In the genomic region with DNA sequence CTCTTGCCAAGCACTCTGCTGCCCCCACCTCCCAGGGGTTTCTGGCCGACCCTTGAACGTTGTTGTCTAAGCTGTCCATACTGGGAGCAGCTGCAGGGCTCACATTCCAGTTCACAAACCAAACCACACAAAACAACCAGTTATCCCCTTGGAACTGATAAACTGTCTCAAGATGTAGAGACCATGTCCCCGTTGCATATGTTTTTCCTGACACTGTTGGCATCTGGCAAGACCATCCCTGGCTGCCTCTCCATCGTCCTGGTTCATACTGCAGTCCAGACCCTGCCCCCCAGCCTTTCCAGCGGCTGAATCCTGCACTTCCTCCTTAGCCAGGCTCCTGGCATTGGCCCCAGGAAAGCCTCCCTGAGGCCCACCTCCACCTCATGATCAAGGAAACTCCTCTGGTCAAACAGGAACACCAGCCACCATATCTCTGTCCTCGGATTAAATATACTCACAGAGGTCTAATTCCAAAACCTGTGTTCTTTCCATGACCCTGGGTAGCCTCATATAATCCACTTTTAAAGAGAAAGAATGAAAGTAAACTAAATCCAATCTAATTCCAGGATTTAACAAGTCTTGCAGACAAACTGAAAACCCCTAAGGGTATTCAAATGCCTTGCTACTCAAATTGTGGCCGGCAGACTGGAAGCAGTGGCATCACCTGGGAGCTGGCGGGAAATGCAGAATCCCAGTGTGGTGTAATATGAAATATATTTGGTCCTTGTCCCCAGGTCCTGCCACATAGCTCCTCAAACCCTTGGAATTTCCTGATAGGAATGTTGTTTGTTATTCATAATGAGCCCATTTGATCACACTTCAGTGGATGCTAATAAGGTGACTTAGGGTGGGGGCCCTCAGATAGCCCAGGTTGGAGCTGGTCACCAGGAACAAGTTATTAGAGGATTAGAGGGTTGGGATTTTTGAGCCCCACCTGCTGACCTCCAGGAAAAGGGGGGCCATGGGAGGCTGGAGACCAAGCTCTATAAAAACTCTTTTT, we compare ENCODE assay signal across 17 cellular contexts.
"Had no signal": no experiment of that assay in that cellular context is flagged by ENCODE, and none has a peak within 500 bp of the region (broad histone marks: within the 10 kb centered on the region; RNA-seq: fewer than 3 reads in every experiment).

No MANE protein-coding gene starts in this region.

- DNase-seq: activated CD4-positive, CD25-positive, alpha-beta regulatory T cell treated with anti-CD3 and anti-CD28 coated beads, Interleukin-2, amount 50 U/mL, for 72 hours; activated naive CD4-positive, alpha-beta T cell; activated naive CD8-positive, alpha-beta T cell treated with anti-CD3 and anti-CD28 coated beads, Interleukin-2, amount 10 ng/mL, durations not matched to agents 7 days and 5 days; activated T-cell treated with anti-CD3 and anti-CD28 coated beads for 4 hours; brain microvascular endothelial cell; dermis blood vessel endothelial cell; kidney; left lung; mammary epithelial cell; psoas muscle; right lobe of liver; spleen; stomach; T-cell; T-helper 9 cell; testis had no signal

- H3K9me3 ChIP-seq: left lung, psoas muscle, right lobe of liver, spleen, stomach, testis had no signal

- H3K4me3 Mint-ChIP-seq: activated naive CD8-positive, alpha-beta T cell treated with anti-CD3 and anti-CD28 coated beads, Interleukin-2, amount 10 ng/mL, durations not matched to agents 7 days and 5 days; nephron; T-cell had no signal

- H3K27ac ChIP-seq: brain microvascular endothelial cell, left lung, psoas muscle, right lobe of liver, stomach, testis had no signal

- H3K9me3 Mint-ChIP-seq: activated naive CD8-positive, alpha-beta T cell treated with anti-CD3 and anti-CD28 coated beads, Interleukin-2, amount 10 ng/mL, durations not matched to agents 7 days and 5 days; nephron; T-cell had no signal

- FAIRE-seq: kidney had no signal

- ATAC-seq: left lung, psoas muscle, right lobe of liver, T-cell had no signal

- H3K36me3 Mint-ChIP-seq: activated naive CD8-positive, alpha-beta T cell treated with anti-CD3 and anti-CD28 coated beads, Interleukin-2, amount 10 ng/mL, durations not matched to agents 7 days and 5 days; T-cell had no signal

- H3K36me3 ChIP-seq: brain microvascular endothelial cell, left lung, right lobe of liver, spleen, stomach had no signal

- H3K27ac Mint-ChIP-seq: activated naive CD8-positive, alpha-beta T cell treated with anti-CD3 and anti-CD28 coated beads, Interleukin-2, amount 10 ng/mL, durations not matched to agents 7 days and 5 days; nephron; T-cell had no signal

- H3K4me1 Mint-ChIP-seq: activated naive CD8-positive, alpha-beta T cell treated with anti-CD3 and anti-CD28 coated beads, Interleukin-2, amount 10 ng/mL, durations not matched to agents 7 days and 5 days had no signal

- H3K27me3 ChIP-seq: brain microvascular endothelial cell, left lung, right lobe of liver, spleen, stomach, testis had no signal

- H3K4me1 ChIP-seq: psoas muscle, right lobe of liver, stomach, testis had no signal

- H3K4me3 ChIP-seq: left lung, psoas muscle, right lobe of liver, spleen, stomach, testis had no signal
